In the genomic region with DNA sequence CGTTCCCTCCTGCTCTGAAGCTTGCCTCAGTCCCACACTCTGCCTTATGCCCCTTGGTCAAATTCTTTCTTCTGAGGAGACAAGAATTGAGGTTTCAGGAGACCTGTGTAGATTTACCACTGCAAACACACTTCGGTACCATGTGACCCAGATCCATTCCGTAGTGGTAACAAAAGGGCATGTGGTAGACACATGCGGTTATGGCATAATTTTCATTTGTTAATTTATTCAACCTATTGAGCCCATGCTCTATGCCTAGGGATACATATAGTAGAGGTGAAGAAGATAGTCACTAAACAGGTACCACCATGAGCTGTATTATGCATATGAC, we compare ENCODE assay signal across 21 cellular contexts.
"Had no signal": no experiment of that assay in that cellular context is flagged by ENCODE, and none has a peak within 500 bp of the region (broad histone marks: within the 10 kb centered on the region; RNA-seq: fewer than 3 reads in every experiment).

No MANE protein-coding gene starts in this region.

- H3K27me3 ChIP-seq: colonic mucosa, gastroesophageal sphincter, hepatocyte, spleen, tibial artery, vagina had no signal

- H2AFZ ChIP-seq: hepatocyte had no signal

- H3K36me3 ChIP-seq: colonic mucosa, gastroesophageal sphincter, left ventricle myocardium inferior, spleen, tibial artery, vagina had no signal

- H3K9me3 Mint-ChIP-seq: activated CD4-positive, alpha-beta T cell treated with anti-CD3 and anti-CD28 coated beads, Interleukin-2, amount 10 ng/mL, durations not matched to agents 7 days and 5 days; activated naive CD4-positive, alpha-beta T cell treated with anti-CD3 and anti-CD28 coated beads for 36 hours; activated T-helper 17 cell treated with anti-CD3 and anti-CD28 coated beads, Interleukin-2, amount 50 U/mL, for 72 hours; memory B cell; nephron progenitor cell; stimulated activated memory B cell treated with anti-CD40 and anti-IgM and Interleukin-4, amounts not matched to agents 10 μg/mL and 1 μg/mL and 100 μg/mL, for 72 hours had no signal

- H3K79me2 ChIP-seq: hepatocyte had no signal

- ATAC-seq: activated T-helper 17 cell treated with anti-CD3 and anti-CD28 coated beads, Interleukin-2, amount 50 U/mL, for 72 hours; gastroesophageal sphincter; right cardiac atrium; stimulated activated memory B cell treated with anti-CD40 and anti-IgM and Interleukin-4, amounts not matched to agents 10 μg/mL and 1 μg/mL and 100 μg/mL, for 72 hours had no signal

- H3K4me2 ChIP-seq: hepatocyte had no signal

- H3K27ac ChIP-seq: colonic mucosa, gastroesophageal sphincter, hepatocyte, left ventricle myocardium inferior, spleen, tibial artery, vagina had no signal

- H3K27me3 Mint-ChIP-seq: activated CD4-positive, alpha-beta T cell treated with anti-CD3 and anti-CD28 coated beads, Interleukin-2, amount 10 ng/mL, durations not matched to agents 7 days and 5 days; activated T-helper 17 cell treated with anti-CD3 and anti-CD28 coated beads, Interleukin-2, amount 50 U/mL, for 72 hours; memory B cell; stimulated activated memory B cell treated with anti-CD40 and anti-IgM and Interleukin-4, amounts not matched to agents 10 μg/mL and 1 μg/mL and 100 μg/mL, for 72 hours had no signal

- H3K4me3 Mint-ChIP-seq: activated CD4-positive, alpha-beta T cell treated with anti-CD3 and anti-CD28 coated beads, Interleukin-2, amount 10 ng/mL, durations not matched to agents 7 days and 5 days; activated naive CD4-positive, alpha-beta T cell treated with anti-CD3 and anti-CD28 coated beads for 36 hours; activated T-helper 17 cell treated with anti-CD3 and anti-CD28 coated beads, Interleukin-2, amount 50 U/mL, for 72 hours; memory B cell; nephron progenitor cell; stimulated activated memory B cell treated with anti-CD40 and anti-IgM and Interleukin-4, amounts not matched to agents 10 μg/mL and 1 μg/mL and 100 μg/mL, for 72 hours had no signal

- H3K36me3 Mint-ChIP-seq: memory B cell; stimulated activated memory B cell treated with anti-CD40 and anti-IgM and Interleukin-4, amounts not matched to agents 10 μg/mL and 1 μg/mL and 100 μg/mL, for 72 hours had no signal

- H3K4me3 ChIP-seq: colonic mucosa, gastroesophageal sphincter, hepatocyte, left ventricle myocardium inferior, spleen, tibial artery, vagina had no signal

- H3K4me1 ChIP-seq: colonic mucosa, gastroesophageal sphincter, left ventricle myocardium inferior, spleen, tibial artery, vagina had no signal

- H3K9me3 ChIP-seq: colonic mucosa, gastroesophageal sphincter, left ventricle myocardium inferior, spleen, tibial artery, vagina had no signal

- H3K27ac Mint-ChIP-seq: activated CD4-positive, alpha-beta T cell treated with anti-CD3 and anti-CD28 coated beads, Interleukin-2, amount 10 ng/mL, durations not matched to agents 7 days and 5 days; activated naive CD4-positive, alpha-beta T cell treated with anti-CD3 and anti-CD28 coated beads for 36 hours; activated T-helper 17 cell treated with anti-CD3 and anti-CD28 coated beads, Interleukin-2, amount 50 U/mL, for 72 hours; memory B cell; nephron progenitor cell; stimulated activated memory B cell treated with anti-CD40 and anti-IgM and Interleukin-4, amounts not matched to agents 10 μg/mL and 1 μg/mL and 100 μg/mL, for 72 hours had no signal

- FAIRE-seq: kidney had no signal

- H3K4me1 Mint-ChIP-seq: activated CD4-positive, alpha-beta T cell treated with anti-CD3 and anti-CD28 coated beads, Interleukin-2, amount 10 ng/mL, durations not matched to agents 7 days and 5 days; activated T-helper 17 cell treated with anti-CD3 and anti-CD28 coated beads, Interleukin-2, amount 50 U/mL, for 72 hours; memory B cell; stimulated activated memory B cell treated with anti-CD40 and anti-IgM and Interleukin-4, amounts not matched to agents 10 μg/mL and 1 μg/mL and 100 μg/mL, for 72 hours had no signal

- DNase-seq: activated CD4-positive, alpha-beta T cell treated with anti-CD3 and anti-CD28 coated beads, Interleukin-2, amount 10 ng/mL, durations not matched to agents 7 days and 5 days; activated CD4-positive, CD25-positive, alpha-beta regulatory T cell; activated CD8-positive, alpha-beta memory T cell treated with anti-CD3 and anti-CD28 coated beads for 24 hours; activated naive CD4-positive, alpha-beta T cell treated with anti-CD3 and anti-CD28 coated beads for 36 hours; activated T-cell treated with anti-CD3 and anti-CD28 coated beads for 4 hours; caudate nucleus; effector memory CD4-positive, alpha-beta T cell; left ventricle myocardium inferior; nephron progenitor cell; right cardiac atrium; stimulated activated CD4-positive, alpha-beta T cell treated with anti-CD3 and anti-CD28 coated beads, Interleukin-1b, Interleukin-23, amount 100 ng/mL, for 48 hours; tibial artery had no signal
